Comparison of ENCODE assay signal across 1 cellular context in the genomic region with DNA sequence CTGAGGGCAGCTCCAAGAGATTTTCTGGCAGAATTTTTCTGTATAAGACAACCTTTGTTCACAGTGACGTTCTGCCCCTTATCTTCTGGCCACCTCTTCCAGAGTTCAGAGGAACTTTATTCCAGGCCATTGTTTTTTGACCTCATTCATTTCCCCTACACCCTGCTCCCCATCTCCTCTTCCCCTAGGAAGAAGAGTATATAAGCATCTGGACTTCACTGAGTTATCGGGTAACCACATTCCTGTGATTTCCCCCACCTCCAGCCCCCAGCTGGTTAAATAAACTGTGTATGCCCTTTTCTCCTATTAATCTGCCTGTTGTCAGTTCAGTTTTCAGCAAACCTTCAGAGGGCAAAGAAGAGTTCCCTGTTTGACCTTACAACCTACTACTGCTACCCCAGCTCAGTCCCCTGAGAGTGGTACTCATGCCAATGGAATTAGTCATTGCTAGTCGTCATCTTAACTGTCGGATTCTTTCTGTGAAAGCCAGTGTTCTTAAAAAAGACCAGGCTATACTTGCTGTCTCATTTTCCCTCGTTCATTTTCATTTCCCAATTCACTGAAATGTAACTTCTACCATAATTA.
TF ChIP-seq lines count a peak whose summit lies in the region.

No MANE protein-coding gene starts in this region.

TF ChIP-seq in HepG2, 621 proteins besides CTCF, POLR2A, EP300 and RAD21 (continued from another document):
- TF ChIP-seq, protein P1, sequence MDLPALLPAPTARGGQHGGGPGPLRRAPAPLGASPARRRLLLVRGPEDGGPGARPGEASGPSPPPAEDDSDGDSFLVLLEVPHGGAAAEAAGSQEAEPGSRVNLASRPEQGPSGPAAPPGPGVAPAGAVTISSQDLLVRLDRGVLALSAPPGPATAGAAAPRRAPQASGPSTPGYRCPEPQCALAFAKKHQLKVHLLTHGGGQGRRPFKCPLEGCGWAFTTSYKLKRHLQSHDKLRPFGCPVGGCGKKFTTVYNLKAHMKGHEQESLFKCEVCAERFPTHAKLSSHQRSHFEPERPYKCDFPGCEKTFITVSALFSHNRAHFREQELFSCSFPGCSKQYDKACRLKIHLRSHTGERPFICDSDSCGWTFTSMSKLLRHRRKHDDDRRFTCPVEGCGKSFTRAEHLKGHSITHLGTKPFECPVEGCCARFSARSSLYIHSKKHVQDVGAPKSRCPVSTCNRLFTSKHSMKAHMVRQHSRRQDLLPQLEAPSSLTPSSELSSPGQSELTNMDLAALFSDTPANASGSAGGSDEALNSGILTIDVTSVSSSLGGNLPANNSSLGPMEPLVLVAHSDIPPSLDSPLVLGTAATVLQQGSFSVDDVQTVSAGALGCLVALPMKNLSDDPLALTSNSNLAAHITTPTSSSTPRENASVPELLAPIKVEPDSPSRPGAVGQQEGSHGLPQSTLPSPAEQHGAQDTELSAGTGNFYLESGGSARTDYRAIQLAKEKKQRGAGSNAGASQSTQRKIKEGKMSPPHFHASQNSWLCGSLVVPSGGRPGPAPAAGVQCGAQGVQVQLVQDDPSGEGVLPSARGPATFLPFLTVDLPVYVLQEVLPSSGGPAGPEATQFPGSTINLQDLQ (CRISPR knock-in tag; IDR thresholded peaks at IDR 0.05) = no peak
- TF ChIP-seq TCF12 (IDR thresholded peaks at IDR 0.05) (no peak), TCF12 (CRISPR knock-in tag; IDR thresholded peaks at IDR 0.05) (no peak), ZNF646 (CRISPR knock-in tag; IDR thresholded peaks at IDR 0.05) (no peak), STAT6 (CRISPR knock-in tag; IDR thresholded peaks at IDR 0.05; ENCODE audit: borderline replicate concordance) (no peak), AHR (CRISPR knock-in tag; IDR thresholded peaks at IDR 0.05) (no peak), DR1 (CRISPR knock-in tag; IDR thresholded peaks at IDR 0.05) (no peak), ZFP37 (CRISPR knock-in tag; IDR thresholded peaks at IDR 0.05; ENCODE audit: borderline replicate concordance) (no peak), HNF1A (IDR thresholded peaks at IDR 0.05; ENCODE audit: low read depth) (no peak), HNF1A (CRISPR knock-in tag; IDR thresholded peaks at IDR 0.05; ENCODE audit: borderline replicate concordance) (no peak), MBNL3 (CRISPR knock-in tag; conservative IDR thresholded peaks at IDR 0.05) (no peak), ZNF317 (CRISPR knock-in tag; IDR thresholded peaks at IDR 0.05) (no peak), SP5 (CRISPR knock-in tag; IDR thresholded peaks at IDR 0.05; ENCODE audit: borderline replicate concordance, low read depth) (no peak), ZNF7 (CRISPR knock-in tag; IDR thresholded peaks at IDR 0.05) (no peak), IKZF1 (IDR thresholded peaks at IDR 0.05) (no peak), NAIF1 (CRISPR knock-in tag; IDR thresholded peaks at IDR 0.05; ENCODE audit: borderline replicate concordance) (no peak), BCL6 (CRISPR knock-in tag; IDR thresholded peaks at IDR 0.05) (peak; percentile 35; the same call in 1 of the 2 replicates), ZBTB20 (CRISPR knock-in tag; IDR thresholded peaks at IDR 0.05; ENCODE audit: borderline replicate concordance, low read depth) (no peak), THYN1 (CRISPR knock-in tag; IDR thresholded peaks at IDR 0.05; ENCODE audit: borderline replicate concordance, low read depth) (no peak)
- TF ChIP-seq, protein P2, sequence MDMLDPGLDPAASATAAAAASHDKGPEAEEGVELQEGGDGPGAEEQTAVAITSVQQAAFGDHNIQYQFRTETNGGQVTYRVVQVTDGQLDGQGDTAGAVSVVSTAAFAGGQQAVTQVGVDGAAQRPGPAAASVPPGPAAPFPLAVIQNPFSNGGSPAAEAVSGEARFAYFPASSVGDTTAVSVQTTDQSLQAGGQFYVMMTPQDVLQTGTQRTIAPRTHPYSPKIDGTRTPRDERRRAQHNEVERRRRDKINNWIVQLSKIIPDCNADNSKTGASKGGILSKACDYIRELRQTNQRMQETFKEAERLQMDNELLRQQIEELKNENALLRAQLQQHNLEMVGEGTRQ (IDR thresholded peaks at IDR 0.05; ENCODE audit: low read depth, low read length) = no peak
- TF ChIP-seq, protein P2 (CRISPR knock-in tag; IDR thresholded peaks at IDR 0.05; ENCODE audit: borderline replicate concordance) = no peak
